Comparison of ENCODE assay signal across 18 cellular contexts in genomic region chr20:50398471-50399002, GRCh38.
DNase-seq lines count a peak whose midpoint lies in the region; ATAC-seq and TF ChIP-seq lines count a peak whose summit lies in the region.
"Had no signal": no experiment of that assay in that cellular context is flagged by ENCODE, and none has a peak within 500 bp of the region (broad histone marks: within the 10 kb centered on the region; RNA-seq: fewer than 3 reads in every experiment).

No MANE protein-coding gene starts in this region.

- POLR2A ChIA-PET in MCF 10A (lab: Yijun Ruan, JAX): no interaction called here

- dilution Hi-C loops in mammary epithelial cell (cut with HindIII; ENCODE audit: low sequenced_read_pairs): no loop called here

- TF ChIP-seq POLR2A in sigmoid colon (IDR thresholded peaks at IDR 0.05) (no peak), uterus (IDR thresholded peaks at IDR 0.05) (no peak)

- in situ Hi-C loops in mammary epithelial cell (cut with MboI; ENCODE audit: low sequenced_read_pairs in 2 of 2): no loop called here

- H3K36me3 ChIP-seq in mammary epithelial cell (ENCODE audit: insufficient read depth, low read length) (no peaks in the 10 kb centered on the region), sigmoid colon (no peaks in the 10 kb centered on the region), uterus (no peaks in the 10 kb centered on the region), BE2C (no peaks in the 10 kb centered on the region)
- H3K36me3 ChIP-seq: BLaER1 had no signal

- H3K27ac Mint-ChIP-seq in MCF 10A (ENCODE audit: low read depth, unreplicated experiment): peak overlapping the region; percentile 31
- no peak overlapping the region for H3K27ac Mint-ChIP-seq in activated naive CD4-positive, alpha-beta T cell treated with anti-CD3 and anti-CD28 coated beads, Interleukin-2, amount 10 ng/mL, durations not matched to agents 7 days and 5 days
- H3K27ac Mint-ChIP-seq: activated CD4-positive, alpha-beta memory T cell treated with anti-CD3 and anti-CD28 coated beads, Interleukin-2, amount 10 ng/mL, durations not matched to agents 7 days and 5 days; activated T-cell treated with anti-CD3 and anti-CD28 coated beads, Interleukin-2, amount 50 U/mL, for 24 hours; stimulated activated naive CD8-positive, alpha-beta T cell treated with anti-CD3 and anti-CD28 coated beads, Interleukin-15, amount 100 ng/mL, for 72 hours had no signal

- H3K9me3 Mint-ChIP-seq in MCF 10A (ENCODE audit: unreplicated experiment): no peaks in the 10 kb centered on the region
- H3K9me3 Mint-ChIP-seq in activated naive CD4-positive, alpha-beta T cell treated with anti-CD3 and anti-CD28 coated beads, Interleukin-2, amount 10 ng/mL, durations not matched to agents 7 days and 5 days: no peaks in the 10 kb centered on the region
- H3K9me3 Mint-ChIP-seq: activated CD4-positive, alpha-beta memory T cell treated with anti-CD3 and anti-CD28 coated beads, Interleukin-2, amount 10 ng/mL, durations not matched to agents 7 days and 5 days; activated T-cell treated with anti-CD3 and anti-CD28 coated beads, Interleukin-2, amount 50 U/mL, for 24 hours; stimulated activated naive CD8-positive, alpha-beta T cell treated with anti-CD3 and anti-CD28 coated beads, Interleukin-15, amount 100 ng/mL, for 72 hours had no signal

- CTCF ChIA-PET in MCF 10A (lab: Yijun Ruan, JAX) (interaction anchor here (0.6 to 1.1 kb wide), 2 partner anchors 8 to 199 kb away, joined by 3 read pairs; no protein-coding TSS in a partner anchor), mammary epithelial cell (lab: Charles Lee; ENCODE audit: low non-redundant PET) (no interaction called here)
- CTCF ChIA-PET in activated naive CD4-positive, alpha-beta T cell treated with anti-CD3 and anti-CD28 coated beads, Interleukin-2, amount 10 ng/mL, durations not matched to agents 7 days and 5 days (lab: Charles Lee): no interaction called here

- H3K9me3 ChIP-seq in mammary epithelial cell (replicated peaks; ENCODE audit: insufficient read depth, low read length) (no peaks in the 10 kb centered on the region), right cardiac atrium (ENCODE audit: control insufficient read depth, low read length) (no peaks in the 10 kb centered on the region), sigmoid colon (no peaks in the 10 kb centered on the region), uterus (no peaks in the 10 kb centered on the region), BE2C (no peaks in the 10 kb centered on the region)
- H3K9me3 ChIP-seq: BLaER1 had no signal

- H3K36me3 Mint-ChIP-seq in MCF 10A (ENCODE audit: insufficient read depth, unreplicated experiment): no peaks in the 10 kb centered on the region
- no peaks in the 10 kb centered on the region for H3K36me3 Mint-ChIP-seq in activated naive CD4-positive, alpha-beta T cell treated with anti-CD3 and anti-CD28 coated beads, Interleukin-2, amount 10 ng/mL, durations not matched to agents 7 days and 5 days

- no peaks in the 10 kb centered on the region for H3K79me2 ChIP-seq in mammary epithelial cell (ENCODE audit: insufficient read depth, low read length)

- ATAC-seq in right cardiac atrium: no peak
- ATAC-seq: stimulated activated naive CD8-positive, alpha-beta T cell treated with anti-CD3 and anti-CD28 coated beads, Interleukin-15, amount 100 ng/mL, for 72 hours had no signal

- H3K4me1 ChIP-seq in mammary epithelial cell (ENCODE audit: insufficient read depth, low read length) (peaks cover 11% of the 10 kb centered on the region), right cardiac atrium (ENCODE audit: control insufficient read depth, insufficient read depth, low read length) (peaks cover 19% of the 10 kb centered on the region), sigmoid colon (peaks cover 0 to 59% (median 54%) of the 10 kb centered on the region in 4 donors), uterus (peaks cover 0 to 3% of the 10 kb centered on the region in 2 donors), BE2C (no peaks in the 10 kb centered on the region)

- no peaks in the 10 kb centered on the region for H3K27me3 Mint-ChIP-seq in MCF 10A (ENCODE audit: insufficient read depth, unreplicated experiment)
- peaks cover 32% of the 10 kb centered on the region for H3K27me3 Mint-ChIP-seq in activated naive CD4-positive, alpha-beta T cell treated with anti-CD3 and anti-CD28 coated beads, Interleukin-2, amount 10 ng/mL, durations not matched to agents 7 days and 5 days
- H3K27me3 Mint-ChIP-seq: activated T-cell treated with anti-CD3 and anti-CD28 coated beads, Interleukin-2, amount 50 U/mL, for 24 hours; stimulated activated naive CD8-positive, alpha-beta T cell treated with anti-CD3 and anti-CD28 coated beads, Interleukin-15, amount 100 ng/mL, for 72 hours had no signal

- no peaks in the 10 kb centered on the region for H3K27me3 ChIP-seq in mammary epithelial cell (ENCODE audit: insufficient read depth, low read length)
- no peaks in the 10 kb centered on the region for H3K27me3 ChIP-seq in right cardiac atrium (ENCODE audit: control insufficient read depth, insufficient read depth)
- no peaks in the 10 kb centered on the region for H3K27me3 ChIP-seq in sigmoid colon
- no peaks in the 10 kb centered on the region for H3K27me3 ChIP-seq in uterus
- no peaks in the 10 kb centered on the region for H3K27me3 ChIP-seq in BE2C

- no peak for DNase-seq in MCF 10A (ENCODE audit: unreplicated experiment)
- DNase-seq in mammary epithelial cell: no peak
- peak in 1 of 3 donors; percentile 54 for DNase-seq in right cardiac atrium
- DNase-seq in sigmoid colon: no peak
- DNase-seq in uterus: no peak
- DNase-seq in head of caudate nucleus: no peak
- DNase-seq in BE2C: no peak
- DNase-seq in activated naive CD4-positive, alpha-beta T cell treated with anti-CD3 and anti-CD28 coated beads, Interleukin-2, amount 10 ng/mL, durations not matched to agents 7 days and 5 days: no peak
- DNase-seq: activated CD4-positive, alpha-beta memory T cell treated with anti-CD3 and anti-CD28 coated beads, Interleukin-2, amount 10 ng/mL, durations not matched to agents 7 days and 5 days; activated naive CD4-positive, alpha-beta T cell treated with anti-CD3 and anti-CD28 coated beads, Interleukin-2, amount 50 U/mL, for 16 hours; activated T-cell treated with anti-CD3 and anti-CD28 coated beads, Interleukin-2, amount 50 U/mL, for 24 hours; mesendoderm; NCI-H2029 treated with DMSO at 0.1 percent for 48 hours; NCI-H446 treated with DMSO at 0.1 percent for 48 hours; NK-92 treated with Interleukin-12 subunit alpha and Interleukin-12 subunit beta, amount 100 ng/mL, for 24 hours; stimulated activated naive CD8-positive, alpha-beta T cell treated with anti-CD3 and anti-CD28 coated beads, Interleukin-15, amount 100 ng/mL, for 72 hours had no signal

- H3K4me2 ChIP-seq in mammary epithelial cell (ENCODE audit: insufficient read depth, low read depth, low read length): no peak overlapping the region
- H3K4me2 ChIP-seq: BLaER1 had no signal

- H3K9ac ChIP-seq in mammary epithelial cell (ENCODE audit: insufficient read depth, low read length): no peak overlapping the region
- H3K9ac ChIP-seq: BLaER1 had no signal

- H3K4me3 Mint-ChIP-seq in MCF 10A (ENCODE audit: unreplicated experiment): no peak overlapping the region
- no peak overlapping the region for H3K4me3 Mint-ChIP-seq in activated naive CD4-positive, alpha-beta T cell treated with anti-CD3 and anti-CD28 coated beads, Interleukin-2, amount 10 ng/mL, durations not matched to agents 7 days and 5 days
- H3K4me3 Mint-ChIP-seq: activated CD4-positive, alpha-beta memory T cell treated with anti-CD3 and anti-CD28 coated beads, Interleukin-2, amount 10 ng/mL, durations not matched to agents 7 days and 5 days; activated T-cell treated with anti-CD3 and anti-CD28 coated beads, Interleukin-2, amount 50 U/mL, for 24 hours; stimulated activated naive CD8-positive, alpha-beta T cell treated with anti-CD3 and anti-CD28 coated beads, Interleukin-15, amount 100 ng/mL, for 72 hours had no signal

- H2AFZ ChIP-seq in mammary epithelial cell (ENCODE audit: low read depth, low read length): no peak overlapping the region

- H3K27ac ChIP-seq in mammary epithelial cell (ENCODE audit: insufficient read depth, low read depth, low read length) (no peak overlapping the region), right cardiac atrium (ENCODE audit: low read length) (peak overlapping the region; percentile 80), sigmoid colon (peak overlapping the region; percentile 71 to 87 (median 77)), uterus (peak overlapping the region; percentile 55 to 57)
- H3K27ac ChIP-seq: 22Rv1, BLaER1 had no signal

- H3K4me3 ChIP-seq in mammary epithelial cell (replicated peaks in 1 of 3; ENCODE audit: insufficient read depth in 1 of 3, low read depth in 2 of 3, low read length in 3 of 3) (no peak overlapping the region), right cardiac atrium (ENCODE audit: low read length) (no peak overlapping the region), sigmoid colon (no peak overlapping the region), uterus (no peak overlapping the region), BE2C (ENCODE audit: low read depth, low read length) (no peak overlapping the region)
- H3K4me3 ChIP-seq: BLaER1 had no signal

- BruUV-seq in MCF 10A (replicated peaks; lab: Mats Ljungman, UMichigan): no TSS peak
- no TSS peak for BruUV-seq in mammary epithelial cell (replicated peaks; lab: Mats Ljungman, UMichigan)

- TF ChIP-seq EP300 in sigmoid colon (IDR thresholded peaks at IDR 0.05): no peak

- H4K20me1 ChIP-seq in mammary epithelial cell (ENCODE audit: insufficient read depth, low read length): no peaks in the 10 kb centered on the region
- H4K20me1 ChIP-seq: BLaER1 had no signal

- H3K4me1 Mint-ChIP-seq in MCF 10A (ENCODE audit: insufficient read depth, unreplicated experiment): peaks cover 29% of the 10 kb centered on the region
- H3K4me1 Mint-ChIP-seq in activated naive CD4-positive, alpha-beta T cell treated with anti-CD3 and anti-CD28 coated beads, Interleukin-2, amount 10 ng/mL, durations not matched to agents 7 days and 5 days: no peaks in the 10 kb centered on the region

- no peak for TF ChIP-seq CTCF in MCF 10A (IDR thresholded peaks at IDR 0.05; ENCODE audit: unreplicated experiment)
- no peak for TF ChIP-seq CTCF in mammary epithelial cell (conservative IDR thresholded peaks at IDR 0.05 in 1 of 2, IDR thresholded peaks at IDR 0.05 in 1 of 2; ENCODE audit: extremely low read depth in 1 of 2, insufficient read depth in 1 of 2, low read depth in 1 of 2, low read length in 2 of 2)
- no peak for TF ChIP-seq CTCF in sigmoid colon (IDR thresholded peaks at IDR 0.05)
- TF ChIP-seq CTCF in uterus (IDR thresholded peaks at IDR 0.05): no peak
- TF ChIP-seq CTCF in BE2C (IDR thresholded peaks at IDR 0.05; ENCODE audit: low read depth, low read length): no peak

- intact Hi-C loops in MCF 10A (cut with micrococcal nuclease) (no loop called here), mammary epithelial cell (cut with micrococcal nuclease) (no loop called here), right cardiac atrium (cut with DNase I) (loop anchor here in 2 of 4 donors (5.0 to 10.0 kb wide), 2 partner anchors 94 to 206 kb away; partner anchors contain the start of gene CEBPB (in 1 of the 2)), sigmoid colon (cut with DNase I) (loop anchor here (2.0 kb wide), 1 partner anchor 16 kb away; no protein-coding TSS in a partner anchor), uterus (cut with DNase I; ENCODE audit: low total_unique reads) (no loop called here), head of caudate nucleus (cut with DNase I) (no loop called here)

- WGBS in mammary epithelial cell (ENCODE audit: low coverage, missing lambda C conversion rate): 73% methylated on average over 19 of the region's 19 CpGs
- WGBS in right cardiac atrium: 66% methylated on average over 19 of the region's 19 CpGs
- 82 to 86% methylated on average over 19 of the region's 19 CpGs for WGBS in sigmoid colon, 2 donors
